ENCODE assay signal across 15 cellular contexts in genomic region chr5:64615895-64616294, GRCh38.
DNase-seq lines count a peak whose midpoint lies in the region; ATAC-seq lines count a peak whose summit lies in the region.
"Had no signal": no experiment of that assay in that cellular context is flagged by ENCODE, and none has a peak within 500 bp of the region (broad histone marks: within the 10 kb centered on the region; RNA-seq: fewer than 3 reads in every experiment).

No MANE protein-coding gene starts in this region.

- DNase-seq in SHP77 treated with DMSO at 0.1 percent for 48 hours (lab: John Stamatoyannopoulos, UW) (no peak), anterior cingulate cortex (lab: John Stamatoyannopoulos, UW) (no peak), NCI-H524 (lab: John Stamatoyannopoulos, UW) (no peak)
- DNase-seq: activated CD8-positive, alpha-beta memory T cell treated with anti-CD3 and anti-CD28 coated beads for 24 hours; activated effector memory CD4-positive, alpha-beta T cell treated with anti-CD3 and anti-CD28 coated beads, Interleukin-2, amount 50 U/mL, for 16 hours; CD8-positive, alpha-beta memory T cell; head of caudate nucleus; kidney; NCI-H1105 treated with DMSO at 0.1 percent for 48 hours; WERI-Rb-1 had no signal

- ATAC-seq in GM18517 (IDR thresholded peaks at IDR 0.05; ENCODE audit: unreplicated experiment), result peak; percentile 99
- ATAC-seq in GM21423 (IDR thresholded peaks at IDR 0.05; ENCODE audit: unreplicated experiment), result peak; percentile 68
- peak; percentile 77 for ATAC-seq in HG02973 (IDR thresholded peaks at IDR 0.05; ENCODE audit: unreplicated experiment)
- ATAC-seq in HG03520 (IDR thresholded peaks at IDR 0.05; ENCODE audit: unreplicated experiment), result peak; percentile 59
- ATAC-seq in GM21576 (IDR thresholded peaks at IDR 0.05; ENCODE audit: unreplicated experiment), result no peak
